ENCODE assay signal across 2 cellular contexts in the genomic region with DNA sequence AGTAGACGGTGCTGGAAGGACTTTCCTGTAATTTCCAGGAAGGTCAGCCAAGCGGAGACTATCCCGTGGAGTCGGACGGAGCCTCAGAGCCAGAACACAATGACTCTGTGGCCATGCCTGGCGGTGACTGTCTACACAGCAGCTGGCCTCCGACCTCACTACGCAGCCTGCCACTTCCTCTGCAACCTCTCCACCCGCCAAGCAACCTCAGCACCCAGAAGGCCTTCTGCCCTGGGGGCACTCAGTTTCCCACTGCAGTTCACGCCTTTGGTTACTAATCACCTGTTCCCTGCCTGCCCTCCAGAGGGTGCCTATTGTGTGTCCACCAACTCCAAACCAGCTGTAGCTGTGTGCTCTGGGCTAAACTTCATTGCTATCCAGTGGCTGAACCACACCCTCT.
A peak's percentile ranks its signal among the peaks of the same experiment; 100 is the strongest.
TF ChIP-seq lines count a peak whose summit lies in the region.

No MANE protein-coding gene starts in this region.

TF ChIP-seq in HEK293, 187 proteins besides CTCF, POLR2A, EP300 and RAD21:
- TF ChIP-seq ZNF174 (tag by site-specific recombination; IDR thresholded peaks at IDR 0.05), result no peak
- no peak for TF ChIP-seq ZNF19 (tag by site-specific recombination; IDR thresholded peaks at IDR 0.05; ENCODE audit: low read depth)
- TF ChIP-seq ZNF292 (tag by site-specific recombination; IDR thresholded peaks at IDR 0.05; ENCODE audit: borderline replicate concordance, low read depth), result no peak
- TF ChIP-seq HOXD13 (CRISPR knock-in tag; IDR thresholded peaks at IDR 0.05; ENCODE audit: borderline replicate concordance), result no peak
- TF ChIP-seq, protein P1, sequence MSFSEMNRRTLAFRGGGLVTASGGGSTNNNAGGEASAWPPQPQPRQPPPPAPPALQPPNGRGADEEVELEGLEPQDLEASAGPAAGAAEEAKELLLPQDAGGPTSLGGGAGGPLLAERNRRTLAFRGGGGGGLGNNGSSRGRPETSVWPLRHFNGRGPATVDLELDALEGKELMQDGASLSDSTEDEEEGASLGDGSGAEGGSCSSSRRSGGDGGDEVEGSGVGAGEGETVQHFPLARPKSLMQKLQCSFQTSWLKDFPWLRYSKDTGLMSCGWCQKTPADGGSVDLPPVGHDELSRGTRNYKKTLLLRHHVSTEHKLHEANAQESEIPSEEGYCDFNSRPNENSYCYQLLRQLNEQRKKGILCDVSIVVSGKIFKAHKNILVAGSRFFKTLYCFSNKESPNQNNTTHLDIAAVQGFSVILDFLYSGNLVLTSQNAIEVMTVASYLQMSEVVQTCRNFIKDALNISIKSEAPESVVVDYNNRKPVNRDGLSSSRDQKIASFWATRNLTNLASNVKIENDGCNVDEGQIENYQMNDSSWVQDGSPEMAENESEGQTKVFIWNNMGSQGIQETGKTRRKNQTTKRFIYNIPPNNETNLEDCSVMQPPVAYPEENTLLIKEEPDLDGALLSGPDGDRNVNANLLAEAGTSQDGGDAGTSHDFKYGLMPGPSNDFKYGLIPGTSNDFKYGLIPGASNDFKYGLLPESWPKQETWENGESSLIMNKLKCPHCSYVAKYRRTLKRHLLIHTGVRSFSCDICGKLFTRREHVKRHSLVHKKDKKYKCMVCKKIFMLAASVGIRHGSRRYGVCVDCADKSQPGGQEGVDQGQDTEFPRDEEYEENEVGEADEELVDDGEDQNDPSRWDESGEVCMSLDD (tag by site-specific recombination; IDR thresholded peaks at IDR 0.05), result no peak
- TF ChIP-seq HOXC10 (CRISPR knock-in tag; IDR thresholded peaks at IDR 0.05), result no peak
- no peak for TF ChIP-seq ZNF544 (tag by site-specific recombination; IDR thresholded peaks at IDR 0.05)
- TF ChIP-seq ZNF473 (tag by site-specific recombination; IDR thresholded peaks at IDR 0.05), result no peak
- no peak for TF ChIP-seq ZNF433 (tag by site-specific recombination; IDR thresholded peaks at IDR 0.05; ENCODE audit: low read depth)
- TF ChIP-seq ZNF23 (tag by site-specific recombination; IDR thresholded peaks at IDR 0.05; ENCODE audit: borderline replicate concordance), result no peak
- no peak for TF ChIP-seq KLF16 (tag by site-specific recombination; IDR thresholded peaks at IDR 0.05)
- TF ChIP-seq, protein P2, sequence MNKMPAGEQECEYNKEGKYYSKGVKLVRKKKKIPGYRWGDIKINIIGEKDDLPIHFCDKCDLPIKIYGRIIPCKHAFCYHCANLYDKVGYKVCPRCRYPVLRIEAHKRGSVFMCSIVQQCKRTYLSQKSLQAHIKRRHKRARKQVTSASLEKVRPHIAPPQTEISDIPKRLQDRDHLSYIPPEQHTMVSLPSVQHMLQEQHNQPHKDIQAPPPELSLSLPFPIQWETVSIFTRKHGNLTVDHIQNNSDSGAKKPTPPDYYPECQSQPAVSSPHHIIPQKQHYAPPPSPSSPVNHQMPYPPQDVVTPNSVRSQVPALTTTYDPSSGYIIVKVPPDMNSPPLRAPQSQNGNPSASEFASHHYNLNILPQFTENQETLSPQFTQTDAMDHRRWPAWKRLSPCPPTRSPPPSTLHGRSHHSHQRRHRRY (tag by site-specific recombination; IDR thresholded peaks at IDR 0.05), result no peak
- TF ChIP-seq ZNF792 (tag by site-specific recombination; IDR thresholded peaks at IDR 0.05), result no peak
- TF ChIP-seq KLF10 (tag by site-specific recombination; IDR thresholded peaks at IDR 0.05), result no peak
- no peak for TF ChIP-seq ZNF654 (tag by site-specific recombination; IDR thresholded peaks at IDR 0.05; ENCODE audit: low read depth)
- TF ChIP-seq, protein P3, sequence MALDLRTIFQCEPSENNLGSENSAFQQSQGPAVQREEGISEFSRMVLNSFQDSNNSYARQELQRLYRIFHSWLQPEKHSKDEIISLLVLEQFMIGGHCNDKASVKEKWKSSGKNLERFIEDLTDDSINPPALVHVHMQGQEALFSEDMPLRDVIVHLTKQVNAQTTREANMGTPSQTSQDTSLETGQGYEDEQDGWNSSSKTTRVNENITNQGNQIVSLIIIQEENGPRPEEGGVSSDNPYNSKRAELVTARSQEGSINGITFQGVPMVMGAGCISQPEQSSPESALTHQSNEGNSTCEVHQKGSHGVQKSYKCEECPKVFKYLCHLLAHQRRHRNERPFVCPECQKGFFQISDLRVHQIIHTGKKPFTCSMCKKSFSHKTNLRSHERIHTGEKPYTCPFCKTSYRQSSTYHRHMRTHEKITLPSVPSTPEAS (tag by site-specific recombination; IDR thresholded peaks at IDR 0.05), result no peak
- TF ChIP-seq ZNF354C (tag by site-specific recombination; IDR thresholded peaks at IDR 0.05; ENCODE audit: borderline replicate concordance, low read depth), result no peak
- no peak for TF ChIP-seq ZSCAN23 (tag by site-specific recombination; IDR thresholded peaks at IDR 0.05)

TF ChIP-seq in H1, 55 proteins besides CTCF, POLR2A, EP300 and RAD21:
- TF ChIP-seq, protein P4, sequence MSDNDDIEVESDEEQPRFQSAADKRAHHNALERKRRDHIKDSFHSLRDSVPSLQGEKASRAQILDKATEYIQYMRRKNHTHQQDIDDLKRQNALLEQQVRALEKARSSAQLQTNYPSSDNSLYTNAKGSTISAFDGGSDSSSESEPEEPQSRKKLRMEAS (IDR thresholded peaks at IDR 0.05), result 0 out of 2 replicates have a peak, but pooled peaks have one; percentile 27
- no peak for TF ChIP-seq CBX5 (IDR thresholded peaks at IDR 0.05; ENCODE audit: low read depth, low read length)
